ENCODE assay signal across 1 cellular context in genomic region chr3:58173029-58173669, GRCh38.
TF ChIP-seq lines count a peak whose summit lies in the region.

No MANE protein-coding gene starts in this region.

TF ChIP-seq in HepG2, 621 proteins besides CTCF, POLR2A, EP300 and RAD21 (continued from another document):
- TF ChIP-seq, protein P1, sequence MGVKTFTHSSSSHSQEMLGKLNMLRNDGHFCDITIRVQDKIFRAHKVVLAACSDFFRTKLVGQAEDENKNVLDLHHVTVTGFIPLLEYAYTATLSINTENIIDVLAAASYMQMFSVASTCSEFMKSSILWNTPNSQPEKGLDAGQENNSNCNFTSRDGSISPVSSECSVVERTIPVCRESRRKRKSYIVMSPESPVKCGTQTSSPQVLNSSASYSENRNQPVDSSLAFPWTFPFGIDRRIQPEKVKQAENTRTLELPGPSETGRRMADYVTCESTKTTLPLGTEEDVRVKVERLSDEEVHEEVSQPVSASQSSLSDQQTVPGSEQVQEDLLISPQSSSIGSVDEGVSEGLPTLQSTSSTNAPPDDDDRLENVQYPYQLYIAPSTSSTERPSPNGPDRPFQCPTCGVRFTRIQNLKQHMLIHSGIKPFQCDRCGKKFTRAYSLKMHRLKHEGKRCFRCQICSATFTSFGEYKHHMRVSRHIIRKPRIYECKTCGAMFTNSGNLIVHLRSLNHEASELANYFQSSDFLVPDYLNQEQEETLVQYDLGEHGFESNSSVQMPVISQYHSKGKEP (CRISPR knock-in tag; IDR thresholded peaks at IDR 0.05), result no peak
